In genomic region chr4:123299212-123299651, GRCh38 we compare ENCODE assay signal across 12 cellular contexts.
DNase-seq lines count a peak whose midpoint lies in the region; ATAC-seq and TF ChIP-seq lines count a peak whose summit lies in the region.
"Had no signal": no experiment of that assay in that cellular context is flagged by ENCODE, and none has a peak within 500 bp of the region (broad histone marks: within the 10 kb centered on the region; RNA-seq: fewer than 3 reads in every experiment).

No MANE protein-coding gene starts in this region.

- H3K4me3 Mint-ChIP-seq in chondrocyte (ENCODE audit: unreplicated experiment) = no peak overlapping the region
- H3K4me3 Mint-ChIP-seq: T-helper 1 cell treated with Interleukin-12 subunit alpha and Interleukin-12 subunit beta and Interleukin-4 antibody, amounts not matched to agents 30 μg/mL and 1 μg/mL, for 36 hours had no signal

- H3K4me3 ChIP-seq in left lung = no peak overlapping the region
- H3K4me3 ChIP-seq: BLaER1 treated with 17β-estradiol and CSF1 and Interleukin-3, amounts not matched to agents 10 nM and 100 nM; ovary had no signal

- H3K27ac ChIP-seq in left lung = peak overlapping the region in 1 of 2 donors; percentile 3
- H3K27ac ChIP-seq: BLaER1 treated with 17β-estradiol and CSF1 and Interleukin-3, amounts not matched to agents 10 nM and 100 nM; ovary had no signal

- no peaks in the 10 kb centered on the region for H3K27me3 Mint-ChIP-seq in chondrocyte (ENCODE audit: low read depth)

- H3K9me3 ChIP-seq in left lung = no peaks in the 10 kb centered on the region
- H3K9me3 ChIP-seq: ovary had no signal

- no peak for TF ChIP-seq CTCF in chondrocyte (IDR thresholded peaks at IDR 0.05)
- no peak for TF ChIP-seq CTCF in left lung (IDR thresholded peaks at IDR 0.05)

- no peaks in the 10 kb centered on the region for H3K4me1 ChIP-seq in left lung

- H3K9me3 Mint-ChIP-seq in chondrocyte (ENCODE audit: low read depth) = peaks cover 8% of the 10 kb centered on the region

- intact Hi-C loops in left lung (cut with DNase I) = no loop called here

- DNase-seq in AG08395 (ENCODE audit: low spot score) (peak; percentile 53), M059J (ENCODE audit: low read depth) (peak; percentile 3), chondrocyte (ENCODE audit: low spot score) (no peak), left lung (no peak), KG1 (lab: John Stamatoyannopoulos, UW) (no peak), putamen (ENCODE audit: low spot score) (no peak), NCI-H510A (lab: John Stamatoyannopoulos, UW) (no peak)
- DNase-seq: activated T-cell treated with anti-CD3 and anti-CD28 coated beads, Interleukin-2, amount 50 U/mL, for 1 hour; ovary had no signal

- peaks cover 8% of the 10 kb centered on the region for H3K36me3 Mint-ChIP-seq in chondrocyte (ENCODE audit: low read depth)

- H3K36me3 ChIP-seq in left lung = no peaks in the 10 kb centered on the region
- H3K36me3 ChIP-seq: BLaER1 treated with 17β-estradiol and CSF1 and Interleukin-3, amounts not matched to agents 10 nM and 100 nM; ovary had no signal

- peaks cover 27% of the 10 kb centered on the region for H3K4me1 Mint-ChIP-seq in chondrocyte (ENCODE audit: low read depth)

- ATAC-seq in left lung = peak; percentile 66
- no peak for ATAC-seq in GM19324 (IDR thresholded peaks at IDR 0.05; ENCODE audit: low FRiP score, unreplicated experiment)

- H3K27me3 ChIP-seq in left lung = no peaks in the 10 kb centered on the region
- H3K27me3 ChIP-seq: BLaER1 treated with 17β-estradiol and CSF1 and Interleukin-3, amounts not matched to agents 10 nM and 100 nM; ovary had no signal

- H3K27ac Mint-ChIP-seq in chondrocyte (ENCODE audit: unreplicated experiment) = peak overlapping the region; percentile 78
- H3K27ac Mint-ChIP-seq: T-helper 1 cell treated with Interleukin-12 subunit alpha and Interleukin-12 subunit beta and Interleukin-4 antibody, amounts not matched to agents 30 μg/mL and 1 μg/mL, for 36 hours had no signal

Comparison
In these comparisons a context has a peak if more than half of its experiments do, and no peak if none do; other contexts are left out.
1. DNase-seq: peak in AG08395 (single experiment) and M059J (single experiment); none in chondrocyte (single experiment), left lung (0 of 2), KG1 (single experiment), putamen (single experiment) and NCI-H510A (single experiment).